30 cellular contexts compared by ENCODE assay signal in genomic region chr2:232341061-232341738, GRCh38. TPM values are rescaled to one million over a fixed set of nuclear protein-coding genes. Genes with fewer than 3 reads are reported as not detected.
A peak's percentile ranks its signal among the peaks of the same experiment; 100 is the strongest.
DNase-seq lines count a peak whose midpoint lies in the region; ATAC-seq and TF ChIP-seq lines count a peak whose summit lies in the region.
"Had no signal": no experiment of that assay in that cellular context is flagged by ENCODE, and none has a peak within 500 bp of the region (broad histone marks: within the 10 kb centered on the region; RNA-seq: fewer than 3 reads in every experiment).

No MANE protein-coding gene starts in this region.

- no peaks in the 10 kb centered on the region for H3K36me3 Mint-ChIP-seq in chondrocyte (ENCODE audit: low read depth)
- H3K36me3 Mint-ChIP-seq in neural progenitor cell: peaks cover 8% of the 10 kb centered on the region
- H3K36me3 Mint-ChIP-seq: activated CD8-positive, alpha-beta memory T cell treated with anti-CD3 and anti-CD28 coated beads, Interleukin-2, amount 10 ng/mL, durations not matched to agents 7 days and 5 days; activated naive CD8-positive, alpha-beta T cell treated with anti-CD3 and anti-CD28 coated beads for 36 hours; type B pancreatic cell had no signal

- no peaks in the 10 kb centered on the region for H3F3A ChIP-seq in neural progenitor cell (ENCODE audit: low read depth)

- TF ChIP-seq POLR2A in spleen (IDR thresholded peaks at IDR 0.05): no peak

- no peaks in the 10 kb centered on the region for H3K27me3 Mint-ChIP-seq in chondrocyte (ENCODE audit: low read depth)
- H3K27me3 Mint-ChIP-seq in neural progenitor cell (ENCODE audit: insufficient read depth, low read depth): peaks cover 9% of the 10 kb centered on the region
- H3K27me3 Mint-ChIP-seq: activated naive CD8-positive, alpha-beta T cell treated with anti-CD3 and anti-CD28 coated beads for 36 hours; central memory CD8-positive, alpha-beta T cell; type B pancreatic cell had no signal

- H3K4me2 ChIP-seq in neural progenitor cell: no peak overlapping the region
- H3K4me2 ChIP-seq: BLaER1 had no signal

- H3K27ac ChIP-seq in heart right ventricle (no peak overlapping the region), spleen (no peak overlapping the region), neural progenitor cell (no peak overlapping the region)
- H3K27ac ChIP-seq: BLaER1, gastroesophageal sphincter, pancreas had no signal

- H3K79me2 ChIP-seq in neural progenitor cell (ENCODE audit: low read depth): no peaks in the 10 kb centered on the region

- H2AFZ ChIP-seq in neural progenitor cell (replicated peaks): no peak overlapping the region

- intact Hi-C loops in left ventricle myocardium superior (cut with micrococcal nuclease): no loop called here
- intact Hi-C loops in heart right ventricle (cut with DNase I): loop anchor here in 1 of 10 donors (5.0 kb wide), 1 partner anchor 96 kb away; no protein-coding TSS in a partner anchor
- intact Hi-C loops in spleen (cut with DNase I; ENCODE audit: low total_unique reads): no loop called here

- 92 to 93% methylated on average over 17 of the region's 17 CpGs for WGBS in heart right ventricle, 2 donors
- 89 to 95% (median 92%) methylated on average over 17 of the region's 17 CpGs for WGBS in spleen, 5 donors

- H3K4me1 Mint-ChIP-seq in chondrocyte (ENCODE audit: low read depth) (no peaks in the 10 kb centered on the region), neural progenitor cell (peaks cover 5% of the 10 kb centered on the region)
- H3K4me1 Mint-ChIP-seq: activated CD4-positive, alpha-beta T cell treated with anti-CD3 and anti-CD28 coated beads, Interleukin-2, amount 10 ng/mL, durations not matched to agents 7 days and 5 days; activated CD8-positive, alpha-beta memory T cell treated with anti-CD3 and anti-CD28 coated beads, Interleukin-2, amount 10 ng/mL, durations not matched to agents 7 days and 5 days; activated naive CD8-positive, alpha-beta T cell treated with anti-CD3 and anti-CD28 coated beads for 36 hours had no signal

- no peak overlapping the region for H3K27ac Mint-ChIP-seq in chondrocyte (ENCODE audit: unreplicated experiment)
- no peak overlapping the region for H3K27ac Mint-ChIP-seq in neural progenitor cell
- H3K27ac Mint-ChIP-seq: activated CD4-positive, alpha-beta T cell treated with anti-CD3 and anti-CD28 coated beads, Interleukin-2, amount 10 ng/mL, durations not matched to agents 7 days and 5 days; activated CD8-positive, alpha-beta memory T cell treated with anti-CD3 and anti-CD28 coated beads, Interleukin-2, amount 10 ng/mL, durations not matched to agents 7 days and 5 days; activated naive CD8-positive, alpha-beta T cell treated with anti-CD3 and anti-CD28 coated beads for 36 hours; activated T-helper 1 cell treated with anti-CD3 and anti-CD28 coated beads, Interleukin-12 subunit alpha, Interleukin-12 subunit beta, Interleukin-2, Interleukin-4 antibody, amounts not matched to agents 30 ng/mL and 10 ng/mL and 1 ng/mL, durations not matched to agents 14 hours and 24 hours and 36 hours; type B pancreatic cell had no signal

- no peak for ATAC-seq in activated CD4-positive, CD25-positive, alpha-beta regulatory T cell treated with anti-CD3 and anti-CD28 coated beads, Interleukin-2, amount 50 U/mL, for 24 hours
- ATAC-seq in left ventricle myocardium superior: no peak
- ATAC-seq in heart right ventricle: no peak
- no peak for ATAC-seq in GM19397 (IDR thresholded peaks at IDR 0.05; ENCODE audit: unreplicated experiment)
- ATAC-seq: activated CD8-positive, alpha-beta memory T cell treated with anti-CD3 and anti-CD28 coated beads, Interleukin-2, amount 10 ng/mL, durations not matched to agents 7 days and 5 days; gastroesophageal sphincter; mucosa of descending colon; pancreas had no signal

- no peaks in the 10 kb centered on the region for H3K9me3 Mint-ChIP-seq in chondrocyte (ENCODE audit: low read depth)
- no peaks in the 10 kb centered on the region for H3K9me3 Mint-ChIP-seq in neural progenitor cell
- H3K9me3 Mint-ChIP-seq: activated CD4-positive, alpha-beta T cell treated with anti-CD3 and anti-CD28 coated beads, Interleukin-2, amount 10 ng/mL, durations not matched to agents 7 days and 5 days; activated naive CD8-positive, alpha-beta T cell treated with anti-CD3 and anti-CD28 coated beads for 36 hours; activated T-helper 1 cell treated with anti-CD3 and anti-CD28 coated beads, Interleukin-12 subunit alpha, Interleukin-12 subunit beta, Interleukin-2, Interleukin-4 antibody, amounts not matched to agents 30 ng/mL and 10 ng/mL and 1 ng/mL, durations not matched to agents 14 hours and 24 hours and 36 hours; central memory CD8-positive, alpha-beta T cell; type B pancreatic cell had no signal

- H3K9ac ChIP-seq in neural progenitor cell: no peak overlapping the region
- H3K9ac ChIP-seq: BLaER1 had no signal

- no peaks in the 10 kb centered on the region for H3K9me3 ChIP-seq in heart right ventricle
- H3K9me3 ChIP-seq in spleen: no peaks in the 10 kb centered on the region
- H3K9me3 ChIP-seq in neural progenitor cell (ENCODE audit: low read depth): no peaks in the 10 kb centered on the region
- H3K9me3 ChIP-seq: BLaER1, mucosa of descending colon, pancreas had no signal

- TF ChIP-seq CTCF in heart right ventricle (IDR thresholded peaks at IDR 0.05) (no peak), chondrocyte (IDR thresholded peaks at IDR 0.05) (no peak), spleen (IDR thresholded peaks at IDR 0.05 in 8 of 11, conservative IDR thresholded peaks at IDR 0.05 in 3 of 11) (no peak), neural progenitor cell (IDR thresholded peaks at IDR 0.05) (no peak)

- H3K27me3 ChIP-seq in heart right ventricle (no peaks in the 10 kb centered on the region), spleen (replicated peaks in 1 of 7) (no peaks in the 10 kb centered on the region), neural progenitor cell (no peaks in the 10 kb centered on the region)
- H3K27me3 ChIP-seq: BLaER1, gastroesophageal sphincter, pancreas had no signal

- H3K4me1 ChIP-seq in heart right ventricle: no peaks in the 10 kb centered on the region
- no peaks in the 10 kb centered on the region for H3K4me1 ChIP-seq in spleen
- H3K4me1 ChIP-seq in neural progenitor cell: no peaks in the 10 kb centered on the region
- H3K4me1 ChIP-seq: gastroesophageal sphincter, pancreas had no signal

- no peak overlapping the region for H3K4me3 ChIP-seq in heart right ventricle
- no peak overlapping the region for H3K4me3 ChIP-seq in spleen
- no peak overlapping the region for H3K4me3 ChIP-seq in neural progenitor cell
- H3K4me3 ChIP-seq: BLaER1, gastroesophageal sphincter, mucosa of descending colon, pancreas had no signal

- H3K4me3 Mint-ChIP-seq in chondrocyte (ENCODE audit: unreplicated experiment) (no peak overlapping the region), neural progenitor cell (no peak overlapping the region)
- H3K4me3 Mint-ChIP-seq: activated CD4-positive, alpha-beta T cell treated with anti-CD3 and anti-CD28 coated beads, Interleukin-2, amount 10 ng/mL, durations not matched to agents 7 days and 5 days; activated CD8-positive, alpha-beta memory T cell treated with anti-CD3 and anti-CD28 coated beads, Interleukin-2, amount 10 ng/mL, durations not matched to agents 7 days and 5 days; activated naive CD8-positive, alpha-beta T cell treated with anti-CD3 and anti-CD28 coated beads for 36 hours; activated T-helper 1 cell treated with anti-CD3 and anti-CD28 coated beads, Interleukin-12 subunit alpha, Interleukin-12 subunit beta, Interleukin-2, Interleukin-4 antibody, amounts not matched to agents 30 ng/mL and 10 ng/mL and 1 ng/mL, durations not matched to agents 14 hours and 24 hours and 36 hours; central memory CD8-positive, alpha-beta T cell; type B pancreatic cell had no signal

- H3K36me3 ChIP-seq in heart right ventricle (peaks cover 0 to 9% (median 0%) of the 10 kb centered on the region in 9 donors), spleen (peaks cover 0 to 14% (median 7%) of the 10 kb centered on the region in 6 donors), neural progenitor cell (no peaks in the 10 kb centered on the region)
- H3K36me3 ChIP-seq: pancreas had no signal

- H4K20me1 ChIP-seq in neural progenitor cell (ENCODE audit: low read depth): no peaks in the 10 kb centered on the region
- H4K20me1 ChIP-seq: BLaER1 had no signal

- DNase-seq in activated CD4-positive, CD25-positive, alpha-beta regulatory T cell treated with anti-CD3 and anti-CD28 coated beads, Interleukin-2, amount 50 U/mL, for 72 hours: peak; percentile 14
- DNase-seq in left ventricle myocardium superior: peak; percentile 32
- no peak for DNase-seq in heart right ventricle
- DNase-seq in chondrocyte (ENCODE audit: low spot score): peak; percentile 62
- DNase-seq in spleen: peak; percentile 44
- DNase-seq in neural progenitor cell (ENCODE audit: low spot score): no peak
- DNase-seq: ACHN; activated CD4-positive, alpha-beta T cell treated with anti-CD3 and anti-CD28 coated beads, Interleukin-2, amount 10 ng/mL, durations not matched to agents 7 days and 5 days; activated CD8-positive, alpha-beta memory T cell treated with anti-CD3 and anti-CD28 coated beads, Interleukin-2, amount 10 ng/mL, durations not matched to agents 7 days and 5 days; activated naive CD8-positive, alpha-beta T cell treated with anti-CD3 and anti-CD28 coated beads for 36 hours; DMS79 treated with DMSO at 0.1 percent for 48 hours; KG1; NCI-H1417 treated with DMSO at 0.1 percent for 48 hours; NCI-H446; retina; substantia nigra had no signal

RNA-seq across cellular contexts. Expression of gene ALPP, which starts 37.4 kb away (rescaled TPM):
- total RNA-seq in left ventricle myocardium superior: not detected
- not detected for total RNA-seq in heart right ventricle
- polyA plus RNA-seq in heart right ventricle: not detected
- total RNA-seq in chondrocyte: not detected in 3 replicates
- total RNA-seq in spleen: not detected
- polyA plus RNA-seq in spleen: not detected
- total RNA-seq in neural progenitor cell (ENCODE audit: low replicate concordance): not detected in 2 replicates
- total RNA-seq: activated CD4-positive, alpha-beta T cell treated with anti-CD3 and anti-CD28 coated beads, Interleukin-2, amount 10 ng/mL, durations not matched to agents 7 days and 5 days; activated CD8-positive, alpha-beta memory T cell treated with anti-CD3 and anti-CD28 coated beads, Interleukin-2, amount 10 ng/mL, durations not matched to agents 7 days and 5 days; activated naive CD8-positive, alpha-beta T cell treated with anti-CD3 and anti-CD28 coated beads for 36 hours; activated T-helper 1 cell treated with anti-CD3 and anti-CD28 coated beads, Interleukin-12 subunit alpha, Interleukin-12 subunit beta, Interleukin-2, Interleukin-4 antibody, amounts not matched to agents 30 ng/mL and 10 ng/mL and 1 ng/mL, durations not matched to agents 14 hours and 24 hours and 36 hours; dermis microvascular lymphatic vessel endothelial cell; gastroesophageal sphincter; lower leg skin; OCI-LY7; pancreas; T-helper 2 cell treated with Interferon-gamma antibody and Interleukin-4, amounts not matched to agents 100 ng/mL and 5 ng/mL, for 36 hours had no signal
- polyA plus RNA-seq: neural cell, pancreas had no signal

Comparison
In these comparisons a context has a peak if more than half of its experiments do, and no peak if none do; other contexts are left out.
1. DNase-seq: peak in activated CD4-positive, CD25-positive, alpha-beta regulatory T cell treated with anti-CD3 and anti-CD28 coated beads, Interleukin-2, amount 50 U/mL, for 72 hours (single experiment), left ventricle myocardium superior (single experiment), chondrocyte (single experiment) and spleen (single experiment); none in heart right ventricle (0 of 2) and neural progenitor cell (single experiment).